Comparison of ENCODE assay signal across 1 cellular context in the genomic region with DNA sequence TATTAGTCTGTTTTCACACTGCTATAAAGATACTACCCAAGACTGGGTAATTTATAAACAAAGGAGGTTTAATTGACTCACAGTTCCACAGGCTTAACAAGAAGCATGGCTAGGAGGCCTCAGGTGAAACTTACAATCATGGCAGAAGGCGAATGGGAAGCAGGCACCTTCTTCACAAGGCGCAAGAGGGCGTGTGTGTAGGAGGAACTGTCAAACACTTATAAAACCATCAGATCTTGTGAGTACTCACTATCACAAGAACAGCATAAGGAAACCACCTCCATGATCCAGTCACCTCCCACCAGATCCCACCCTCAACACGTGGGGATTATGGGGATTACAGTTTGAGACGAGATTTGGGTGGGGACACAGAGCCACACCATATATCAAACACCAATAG. TPM values are rescaled to one million over a fixed set of nuclear protein-coding genes. Genes with fewer than 3 reads are reported as not detected.
"Had no signal": no experiment of that assay in that cellular context is flagged by ENCODE, and none has a peak within 500 bp of the region (broad histone marks: within the 10 kb centered on the region; RNA-seq: fewer than 3 reads in every experiment).

No MANE protein-coding gene starts in this region.

RNA-seq across cellular contexts. Expression of a gene that starts 43.1 kb away (rescaled TPM):
- total RNA-seq: activated T-helper 2 cell treated with anti-CD3 and anti-CD28 coated beads, Interferon-gamma antibody, Interleukin-2, Interleukin-4, amounts not matched to agents 10 μg/mL and 5 μg/mL and 100 μg/mL, durations not matched to agents 14 hours and 24 hours and 36 hours had no signal
